Comparison of ENCODE assay signal across 26 cellular contexts in genomic region chr11:102767800-102768199, GRCh38. TPM values are rescaled to one million over a fixed set of nuclear protein-coding genes. Genes with fewer than 3 reads are reported as not detected.
"Had no signal": no experiment of that assay in that cellular context is flagged by ENCODE, and none has a peak within 500 bp of the region (broad histone marks: within the 10 kb centered on the region; RNA-seq: fewer than 3 reads in every experiment).

No MANE protein-coding gene starts in this region.

- H3K27me3 ChIP-seq: MG63, SJSA1 had no signal

- H3K4me3 ChIP-seq: MG63, Peyer's patch, SJSA1, SK-N-MC had no signal

- H3K9me3 ChIP-seq: MG63, Peyer's patch, SJSA1 had no signal

- DNase-seq: Karpas-422; KG1; MG63; NCI-H1092; NCI-H1105 treated with DMSO at 0.1 percent for 48 hours; NCI-H1417 treated with DMSO at 0.1 percent for 48 hours; NCI-H146; NCI-H1694 treated with DMSO at 0.1 percent for 48 hours; NCI-H1930; NCI-H2081; NCI-H2171; NCI-H226; NCI-H446; NCI-H510A; NCI-H524 treated with DMSO at 0.1 percent for 48 hours; NCI-H69; NCI-H774; NK-92 treated with Interleukin-12 subunit alpha and Interleukin-12 subunit beta, amount 100 ng/mL, for 24 hours; PC-3; Peyer's patch; Right ventricle myocardium superior; SIG-M5 had no signal

- ATAC-seq: PC-3 had no signal

- H3K27ac ChIP-seq: HL-60, Peyer's patch, SJSA1, SK-N-MC had no signal

- H3K4me1 ChIP-seq: Peyer's patch had no signal

- H3K36me3 ChIP-seq: MG63, Peyer's patch, SJSA1 had no signal

RNA-seq across cellular contexts. Expression of gene MMP10, which starts 12.6 kb away (rescaled TPM):
- total RNA-seq: OCI-LY7, Right ventricle myocardium superior had no signal

RNA-seq across cellular contexts. Expression of gene MMP1, which starts 30.2 kb away (rescaled TPM):
- total RNA-seq: OCI-LY7, Right ventricle myocardium superior had no signal

RNA-seq across cellular contexts. Expression of gene MMP8, which starts 43.0 kb away (rescaled TPM):
- total RNA-seq: OCI-LY7, PC-3, Peyer's patch, Right ventricle myocardium superior, SJSA1 had no signal
